14 cellular contexts compared by ENCODE assay signal in the genomic region with DNA sequence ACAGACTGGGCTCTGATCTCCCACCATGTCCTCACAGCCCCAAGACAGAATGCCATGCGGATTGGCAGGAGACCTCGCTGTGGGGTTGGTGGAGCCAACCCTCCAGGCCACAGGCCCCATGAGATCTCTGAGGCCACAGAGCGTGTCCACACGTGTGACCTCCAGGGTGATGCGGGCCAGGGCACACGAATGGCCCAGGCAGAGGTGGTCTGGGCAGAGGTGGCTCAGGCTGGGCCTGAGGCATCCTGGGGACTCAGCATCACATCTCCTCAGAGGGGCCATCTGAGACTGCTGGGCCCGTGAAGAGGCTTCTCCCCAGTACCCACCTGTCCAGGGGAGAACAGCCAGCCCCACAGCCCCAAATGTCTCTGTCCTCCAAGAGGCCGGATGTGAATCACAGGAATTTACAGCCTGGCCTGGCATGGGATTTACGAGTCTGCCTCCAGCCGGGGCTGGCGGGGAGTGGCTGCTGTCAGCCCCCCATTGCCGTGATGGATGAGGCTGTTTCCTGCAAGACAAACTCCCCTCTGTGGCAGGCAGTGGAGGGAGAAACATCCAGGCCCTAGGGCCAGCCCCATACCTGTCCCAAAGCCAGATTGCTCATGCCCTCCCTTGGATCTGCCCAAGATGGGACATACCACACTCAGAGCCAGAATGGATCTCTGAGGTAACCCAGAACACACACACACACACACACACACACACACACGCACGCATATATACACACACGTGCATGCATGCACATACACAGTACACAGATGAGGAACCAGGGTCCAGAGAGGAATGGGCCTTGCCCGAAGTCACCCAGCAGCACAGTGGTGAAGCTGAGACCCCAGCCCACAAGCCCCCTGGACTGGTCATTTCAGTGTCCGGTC.
DNase-seq lines count a peak whose midpoint lies in the region; ATAC-seq, FAIRE-seq and TF ChIP-seq lines count a peak whose summit lies in the region.
"Had no signal": no experiment of that assay in that cellular context is flagged by ENCODE, and none has a peak within 500 bp of the region (broad histone marks: within the 10 kb centered on the region; RNA-seq: fewer than 3 reads in every experiment).

No MANE protein-coding gene starts in this region.

- no peak overlapping the region for H3K4me3 Mint-ChIP-seq in activated CD4-positive, alpha-beta T cell treated with anti-CD3 and anti-CD28 coated beads, Interleukin-2, amount 10 ng/mL, durations not matched to agents 24 days and 14 days
- H3K4me3 Mint-ChIP-seq: activated T-cell treated with anti-CD3 and anti-CD28 coated beads, Interleukin-2, amount 50 U/mL, for 72 hours; memory B cell had no signal

- H3K4me1 Mint-ChIP-seq in activated CD4-positive, alpha-beta T cell treated with anti-CD3 and anti-CD28 coated beads, Interleukin-2, amount 10 ng/mL, durations not matched to agents 24 days and 14 days: no peaks in the 10 kb centered on the region

- 59% methylated on average over 16 of the region's 17 CpGs for WGBS in prostate gland

- TF ChIP-seq CTCF in cardiac fibroblast (IDR thresholded peaks at IDR 0.05; ENCODE audit: low read depth, low read length) (no peak), mucosa of descending colon (IDR thresholded peaks at IDR 0.05) (no peak), prostate gland (IDR thresholded peaks at IDR 0.05) (no peak)

- H3K27me3 ChIP-seq in BLaER1 (no peaks in the 10 kb centered on the region), prostate gland (replicated peaks; ENCODE audit: insufficient read depth) (no peaks in the 10 kb centered on the region)

- H3K36me3 ChIP-seq in BLaER1 (no peaks in the 10 kb centered on the region), mucosa of descending colon (ENCODE audit: low read depth) (no peaks in the 10 kb centered on the region), prostate gland (no peaks in the 10 kb centered on the region)

- DNase-seq in HTR-8/SVneo (ENCODE audit: insufficient read length, low spot score) (peak; percentile 82), cardiac fibroblast (ENCODE audit: low read depth in 2 of 2) (peak; percentile 8 to 10), mucosa of descending colon (peak in 2 of 3 donors; percentile 19 to 31), cerebellum (ENCODE audit: low spot score) (no peak), prostate gland (ENCODE audit: low spot score) (no peak), dedifferentiated amniotic fluid mesenchymal stem cell (ENCODE audit: extremely low spot score) (no peak)
- no peak for DNase-seq in activated CD4-positive, alpha-beta T cell treated with anti-CD3 and anti-CD28 coated beads, Interleukin-2, amount 10 ng/mL, durations not matched to agents 24 days and 14 days
- DNase-seq: activated CD4-positive, alpha-beta T cell treated with anti-CD3 and anti-CD28 coated beads, Interleukin-2, amount 50 U/mL, for 4 hours; activated T-cell treated with anti-CD3 and anti-CD28 coated beads, Interleukin-2, amount 50 U/mL, for 72 hours; AML-193; DND-41; SHP77 treated with DMSO at 0.1 percent for 48 hours had no signal

- peak; percentile 2 for ATAC-seq in mucosa of descending colon
- ATAC-seq: activated T-cell treated with anti-CD3 and anti-CD28 coated beads, Interleukin-2, amount 50 U/mL, for 72 hours had no signal

- no peak for TF ChIP-seq POLR2A in prostate gland (IDR thresholded peaks at IDR 0.05)

- H3K9me3 Mint-ChIP-seq in activated CD4-positive, alpha-beta T cell treated with anti-CD3 and anti-CD28 coated beads, Interleukin-2, amount 10 ng/mL, durations not matched to agents 24 days and 14 days: no peaks in the 10 kb centered on the region
- H3K9me3 Mint-ChIP-seq: activated T-cell treated with anti-CD3 and anti-CD28 coated beads, Interleukin-2, amount 50 U/mL, for 72 hours; memory B cell had no signal

- no peaks in the 10 kb centered on the region for H3K27me3 Mint-ChIP-seq in activated CD4-positive, alpha-beta T cell treated with anti-CD3 and anti-CD28 coated beads, Interleukin-2, amount 10 ng/mL, durations not matched to agents 24 days and 14 days

- H3K9me3 ChIP-seq in BLaER1 (no peaks in the 10 kb centered on the region), mucosa of descending colon (no peaks in the 10 kb centered on the region), prostate gland (no peaks in the 10 kb centered on the region)

- H3K9ac ChIP-seq in BLaER1: no peak overlapping the region

- peak overlapping the region; percentile 65 for H3K4me2 ChIP-seq in BLaER1

- no peaks in the 10 kb centered on the region for H3K36me3 Mint-ChIP-seq in activated CD4-positive, alpha-beta T cell treated with anti-CD3 and anti-CD28 coated beads, Interleukin-2, amount 10 ng/mL, durations not matched to agents 24 days and 14 days (ENCODE audit: low read depth)
- H3K36me3 Mint-ChIP-seq: memory B cell had no signal

- no peak overlapping the region for H3K27ac Mint-ChIP-seq in activated CD4-positive, alpha-beta T cell treated with anti-CD3 and anti-CD28 coated beads, Interleukin-2, amount 10 ng/mL, durations not matched to agents 24 days and 14 days
- H3K27ac Mint-ChIP-seq: activated T-cell treated with anti-CD3 and anti-CD28 coated beads, Interleukin-2, amount 50 U/mL, for 72 hours; memory B cell had no signal

- peak; percentile 85 for FAIRE-seq in HTR-8/SVneo (lab: Jason Lieb, UNC)

- H4K20me1 ChIP-seq in BLaER1: 0 out of 2 replicates have a peak, but pooled peaks cover 5% of the 10 kb centered on the region

- H3K4me1 ChIP-seq in BLaER1 (peaks cover 38% of the 10 kb centered on the region), mucosa of descending colon (ENCODE audit: low read depth) (no peaks in the 10 kb centered on the region), prostate gland (replicated peaks) (no peaks in the 10 kb centered on the region)

- H3K4me3 ChIP-seq in BLaER1 (no peak overlapping the region), cardiac fibroblast (replicated peaks in 1 of 2; ENCODE audit: low read depth in 2 of 2, low read length in 2 of 2) (no peak overlapping the region), mucosa of descending colon (no peak overlapping the region), prostate gland (no peak overlapping the region)

- intact Hi-C loops in mucosa of descending colon (cut with DNase I, micrococcal nuclease): no loop called here
- intact Hi-C loops in prostate gland (cut with DNase I): no loop called here
- intact Hi-C loops in activated CD4-positive, alpha-beta T cell treated with anti-CD3 and anti-CD28 coated beads, Interleukin-2, amount 10 ng/mL, durations not matched to agents 24 days and 14 days (cut with micrococcal nuclease): no loop called here

- H3K27ac ChIP-seq in BLaER1 (no peak overlapping the region), prostate gland (no peak overlapping the region)

Comparison
In these comparisons a context has a peak if more than half of its experiments do, and no peak if none do; other contexts are left out.
1. DNase-seq: peak in HTR-8/SVneo (single experiment), cardiac fibroblast (2 of 2) and mucosa of descending colon (2 of 3); none in cerebellum (single experiment), prostate gland (single experiment), activated CD4-positive, alpha-beta T cell treated with anti-CD3 and anti-CD28 coated beads, Interleukin-2, amount 10 ng/mL, durations not matched to agents 24 days and 14 days (single experiment) and dedifferentiated amniotic fluid mesenchymal stem cell (single experiment).